In the genomic region with DNA sequence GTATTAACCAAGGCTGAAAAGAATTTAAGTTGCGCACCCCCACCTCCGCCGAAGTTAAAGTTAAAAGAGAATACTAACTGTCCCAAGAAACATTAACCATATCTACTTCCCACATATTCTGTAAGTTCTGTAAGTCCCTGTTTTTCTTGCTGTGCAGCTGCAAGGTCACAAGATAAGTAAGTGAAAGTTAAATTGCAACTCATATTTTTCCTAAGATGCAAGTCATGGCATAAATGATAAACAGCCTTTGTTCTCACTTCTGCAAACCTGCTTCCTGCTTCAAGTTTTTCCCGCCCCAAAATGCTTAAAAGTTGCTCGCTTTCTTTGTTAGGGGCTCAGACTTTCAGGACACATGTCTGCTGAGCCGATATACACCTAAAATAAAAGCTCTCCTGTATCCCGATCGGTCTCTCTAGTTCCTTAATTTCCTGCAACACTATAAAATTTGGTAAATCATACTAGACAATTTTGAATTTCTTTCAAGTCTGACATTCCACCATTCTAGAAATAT, we compare ENCODE assay signal across 11 cellular contexts. TPM values are rescaled to one million over a fixed set of nuclear protein-coding genes. Genes with fewer than 3 reads are reported as not detected.
DNase-seq lines count a peak whose midpoint lies in the region; ATAC-seq, FAIRE-seq and TF ChIP-seq lines count a peak whose summit lies in the region.
"Had no signal": no experiment of that assay in that cellular context is flagged by ENCODE, and none has a peak within 500 bp of the region (broad histone marks: within the 10 kb centered on the region; RNA-seq: fewer than 3 reads in every experiment).

No MANE protein-coding gene starts in this region.

- H3K36me3 Mint-ChIP-seq in IgD-negative memory B cell (peaks cover 3% of the 10 kb centered on the region), nephron (ENCODE audit: low read depth) (no peaks in the 10 kb centered on the region)
- H3K36me3 Mint-ChIP-seq in CD4-positive, alpha-beta T cell (ENCODE audit: low read depth): no peaks in the 10 kb centered on the region

- no peaks in the 10 kb centered on the region for H3K9me3 ChIP-seq in CD4-positive, alpha-beta T cell (ENCODE audit: control insufficient read depth, low read length)

- no peak for TF ChIP-seq CTCF in nephron (IDR thresholded peaks at IDR 0.05; ENCODE audit: unreplicated experiment in 3 of 3)
- no peak for TF ChIP-seq CTCF in CD4-positive, alpha-beta T cell (IDR thresholded peaks at IDR 0.05)

- ATAC-seq in CD4-positive, alpha-beta T cell (ENCODE audit: poor library complexity): no peak
- no peak for ATAC-seq in HG03039 (IDR thresholded peaks at IDR 0.05; ENCODE audit: unreplicated experiment)

- TF ChIP-seq POLR2A in GM12891 (IDR thresholded peaks at IDR 0.05; ENCODE audit: low read depth, low read length): no peak

- H3K4me1 Mint-ChIP-seq in IgD-negative memory B cell: peaks cover 6 to 21% (median 16%) of the 10 kb centered on the region in 3 donors
- peaks cover 6% of the 10 kb centered on the region for H3K4me1 Mint-ChIP-seq in nephron
- H3K4me1 Mint-ChIP-seq in CD4-positive, alpha-beta T cell (ENCODE audit: low read depth): peaks cover 6% of the 10 kb centered on the region

- no peak for DNase-seq in GM12891 (ENCODE audit: insufficient read length, low spot score)
- peak; percentile 47 for DNase-seq in dermis blood vessel endothelial cell
- no peak for DNase-seq in CD4-positive, alpha-beta T cell
- DNase-seq in NCI-H526 treated with DMSO at 0.1 percent for 48 hours (lab: John Stamatoyannopoulos, UW): no peak
- DNase-seq in HCEC 1CT: no peak
- DNase-seq: COR-L47; NK-92 treated with Interleukin-12 subunit alpha and Interleukin-12 subunit beta, amount 100 ng/mL, for 24 hours had no signal

- H3K4me3 Mint-ChIP-seq in IgD-negative memory B cell: peak overlapping the region; percentile 11 to 87 (median 76)
- H3K4me3 Mint-ChIP-seq in nephron: peak overlapping the region in 2 of 3 experiments; percentile 34 to 40
- H3K4me3 Mint-ChIP-seq in CD4-positive, alpha-beta T cell: no peak overlapping the region
- H3K4me3 Mint-ChIP-seq: T-helper 2 cell treated with Interferon-gamma antibody and Interleukin-4, amounts not matched to agents 5 μg/mL and 100 μg/mL, for 36 hours had no signal

- no peaks in the 10 kb centered on the region for H3K27me3 Mint-ChIP-seq in IgD-negative memory B cell
- no peaks in the 10 kb centered on the region for H3K27me3 Mint-ChIP-seq in nephron (ENCODE audit: low read depth)
- H3K27me3 Mint-ChIP-seq in CD4-positive, alpha-beta T cell: peaks cover 10% of the 10 kb centered on the region

- intact Hi-C loops in CD4-positive, alpha-beta T cell (cut with DNase I, micrococcal nuclease): no loop called here

- H3K27ac Mint-ChIP-seq in IgD-negative memory B cell (peak overlapping the region in 1 of 3 donors; percentile 11), nephron (peak overlapping the region; percentile 76 to 93 (median 78))
- no peak overlapping the region for H3K27ac Mint-ChIP-seq in CD4-positive, alpha-beta T cell
- H3K27ac Mint-ChIP-seq: T-helper 2 cell treated with Interferon-gamma antibody and Interleukin-4, amounts not matched to agents 5 μg/mL and 100 μg/mL, for 36 hours had no signal

- POLR2A ChIA-PET in CD4-positive, alpha-beta T cell (lab: Charles Lee): no interaction called here

- CTCF ChIA-PET in CD4-positive, alpha-beta T cell (lab: Charles Lee): no interaction called here

- no peak overlapping the region for H3K27ac ChIP-seq in CD4-positive, alpha-beta T cell (ENCODE audit: low read depth, low read length)

- peak; percentile 38 for FAIRE-seq in GM12891 (lab: Jason Lieb, UNC)

- peaks cover 0 to 1% (median 0%) of the 10 kb centered on the region in 3 donors for H3K9me3 Mint-ChIP-seq in IgD-negative memory B cell
- no peaks in the 10 kb centered on the region for H3K9me3 Mint-ChIP-seq in nephron
- H3K9me3 Mint-ChIP-seq in CD4-positive, alpha-beta T cell: no peaks in the 10 kb centered on the region
- H3K9me3 Mint-ChIP-seq: T-helper 2 cell treated with Interferon-gamma antibody and Interleukin-4, amounts not matched to agents 5 μg/mL and 100 μg/mL, for 36 hours had no signal

- H3K27me3 ChIP-seq in CD4-positive, alpha-beta T cell (ENCODE audit: control insufficient read depth, insufficient read depth, low read length): no peaks in the 10 kb centered on the region

TF ChIP-seq in GM12891, 5 proteins besides CTCF, POLR2A, EP300 and RAD21:
- TF ChIP-seq SPI1 (IDR thresholded peaks at IDR 0.05; ENCODE audit: low read depth, low read length) (peak; percentile 91), POU2F2 (IDR thresholded peaks at IDR 0.05; ENCODE audit: low read depth, low read length) (no peak)
TF ChIP-seq in GM12891: peak in this region for 1.

RNA-seq across cellular contexts. Expression of a gene that starts 32.6 kb away (rescaled TPM):
- polyA plus RNA-seq in GM12891 (2012; ENCODE audit: low read depth, missing spikeins): 0.49 TPM
- polyA plus RNA-seq in IgD-negative memory B cell: not detected
- 3.2 and 3.3 TPM in 2 replicates for total RNA-seq in dermis blood vessel endothelial cell
- total RNA-seq in CD4-positive, alpha-beta T cell: under 1 TPM; 0.03 TPM

RNA-seq across cellular contexts. Expression of a gene that starts 48.4 kb away (rescaled TPM):
- 9.6 TPM for polyA plus RNA-seq in GM12891 (2012; ENCODE audit: low read depth, missing spikeins)
- polyA plus RNA-seq in IgD-negative memory B cell: 0.80 TPM
- total RNA-seq in dermis blood vessel endothelial cell: 15.7 and 39.6 TPM in 2 replicates
- total RNA-seq in CD4-positive, alpha-beta T cell: under 1 TPM; 0.22 to 0.25 TPM

Comparison
In these comparisons a context has a peak if more than half of its experiments do, and no peak if none do; other contexts are left out.
1. RNA of a gene that starts 48.4 kb away (total RNA-seq): 15.7 to 39.6 TPM in dermis blood vessel endothelial cell; 0.22 to 0.25 TPM in CD4-positive, alpha-beta T cell; every median in the first group is over 10 times any median in the second.